ENCODE assay signal across 1 cellular context in genomic region chr2:677056-677949, GRCh38.
A peak's percentile ranks its signal among the peaks of the same experiment; 100 is the strongest.
TF ChIP-seq lines count a peak whose summit lies in the region.

Gene TMEM18, minus strand, starts transcription at chr2:677406. Its CDS starts 61 bp downstream, at chr2:677345.

TF ChIP-seq in HepG2, 621 proteins besides CTCF, POLR2A, EP300 and RAD21 (continued from another document and continues in another):
- peak; percentile 60; the same call in 1 of the 2 replicates for TF ChIP-seq PBX3 (CRISPR knock-in tag; IDR thresholded peaks at IDR 0.05; ENCODE audit: borderline replicate concordance)
- TF ChIP-seq HMGXB3 (CRISPR knock-in tag; IDR thresholded peaks at IDR 0.05; ENCODE audit: borderline replicate concordance) = peak; percentile 91; the same call in 1 of the 2 replicates
- no peak for TF ChIP-seq ZNF569 (CRISPR knock-in tag; IDR thresholded peaks at IDR 0.05; ENCODE audit: borderline replicate concordance)
- peak; percentile 64; the same call in 1 of the 2 replicates for TF ChIP-seq ZNF619 (CRISPR knock-in tag; IDR thresholded peaks at IDR 0.05)
- TF ChIP-seq KAT7 (CRISPR knock-in tag; IDR thresholded peaks at IDR 0.05; ENCODE audit: borderline replicate concordance) = peak; percentile 66
- TF ChIP-seq ZNF34 (CRISPR knock-in tag; IDR thresholded peaks at IDR 0.05; ENCODE audit: borderline replicate concordance) = peak; percentile 98
- TF ChIP-seq NCOA5 (CRISPR knock-in tag; IDR thresholded peaks at IDR 0.05) = no peak
- TF ChIP-seq BRD4 (CRISPR knock-in tag; IDR thresholded peaks at IDR 0.05) = peak; percentile 65; the same call in 1 of the 2 replicates
- TF ChIP-seq ZNF720 (CRISPR knock-in tag; IDR thresholded peaks at IDR 0.05) = peak; percentile 91; the same call in 1 of the 2 replicates
- 0 out of 2 replicates have a peak, but pooled peaks have one; percentile 40 for TF ChIP-seq ZFYVE20 (CRISPR knock-in tag; IDR thresholded peaks at IDR 0.05; ENCODE audit: borderline replicate concordance, low read depth)
- 0 out of 2 replicates have a peak, but pooled peaks have one; percentile 89 for TF ChIP-seq ZNF337 (CRISPR knock-in tag; IDR thresholded peaks at IDR 0.05; ENCODE audit: borderline replicate concordance, low read depth)
- TF ChIP-seq ZNF382 (CRISPR knock-in tag; IDR thresholded peaks at IDR 0.05; ENCODE audit: borderline replicate concordance) = no peak
- TF ChIP-seq DMAP1 (CRISPR knock-in tag; IDR thresholded peaks at IDR 0.05) = peak; percentile 95
- peak; percentile 55; the same call in 1 of the 2 replicates for TF ChIP-seq ATF6 (CRISPR knock-in tag; conservative IDR thresholded peaks at IDR 0.05)
- TF ChIP-seq ATF2 (CRISPR knock-in tag; IDR thresholded peaks at IDR 0.05) = peak; percentile 71; the same call in 1 of the 2 replicates
- peak; percentile 50 for TF ChIP-seq THRA (CRISPR knock-in tag; IDR thresholded peaks at IDR 0.05; ENCODE audit: borderline replicate concordance)
- TF ChIP-seq ZNF549 (CRISPR knock-in tag; IDR thresholded peaks at IDR 0.05) = no peak
- TF ChIP-seq ZNF878 (CRISPR knock-in tag; IDR thresholded peaks at IDR 0.05) = no peak; the same call in 1 of the 2 replicates
- no peak for TF ChIP-seq ZBTB4 (CRISPR knock-in tag; IDR thresholded peaks at IDR 0.05; ENCODE audit: borderline replicate concordance)
- TF ChIP-seq GLI4 (CRISPR knock-in tag; IDR thresholded peaks at IDR 0.05; ENCODE audit: borderline replicate concordance) = peak; percentile 98
- peak; percentile 89 for TF ChIP-seq HNF1B (CRISPR knock-in tag; IDR thresholded peaks at IDR 0.05)
- TF ChIP-seq TCF12 (IDR thresholded peaks at IDR 0.05) = no peak
- TF ChIP-seq TCF12 (CRISPR knock-in tag; IDR thresholded peaks at IDR 0.05) = peak; percentile 93
- TF ChIP-seq RFX1 (IDR thresholded peaks at IDR 0.05) = no peak
- TF ChIP-seq PATZ1 (CRISPR knock-in tag; IDR thresholded peaks at IDR 0.05) = peak; percentile 30; the same call in 1 of the 2 replicates
- TF ChIP-seq TRAFD1 (CRISPR knock-in tag; IDR thresholded peaks at IDR 0.05; ENCODE audit: borderline replicate concordance) = 0 out of 2 replicates have a peak, but pooled peaks have one; percentile 28
- TF ChIP-seq HOXD1 (CRISPR knock-in tag; IDR thresholded peaks at IDR 0.05) = no peak
- peak; percentile 71; the same call in 1 of the 2 replicates for TF ChIP-seq ZBTB39 (CRISPR knock-in tag; IDR thresholded peaks at IDR 0.05)
- TF ChIP-seq ASH2L (IDR thresholded peaks at IDR 0.05; ENCODE audit: insufficient read length, low read depth, low read length) = peak; percentile 97
